ENCODE assay signal across 1 cellular context in genomic region chr15:66839511-66840112, GRCh38.
TF ChIP-seq lines count a peak whose summit lies in the region.

No MANE protein-coding gene starts in this region.

TF ChIP-seq in K562, 482 proteins besides CTCF, POLR2A, EP300 and RAD21 (continued from another document):
- TF ChIP-seq POLR2AphosphoS5 (IDR thresholded peaks at IDR 0.05; ENCODE audit: control insufficient read depth, insufficient read depth, low read depth, low read length) = no peak
- TF ChIP-seq SMARCB1 (IDR thresholded peaks at IDR 0.05; ENCODE audit: insufficient read length, low read depth) = no peak
- no peak for TF ChIP-seq MYBL2 (IDR thresholded peaks at IDR 0.05; ENCODE audit: low read depth)
- TF ChIP-seq MYBL2 (CRISPR knock-in tag; IDR thresholded peaks at IDR 0.05; ENCODE audit: borderline replicate concordance) = no peak
- no peak for TF ChIP-seq TRIM24 (IDR thresholded peaks at IDR 0.05)
- TF ChIP-seq MBD1 (CRISPR knock-in tag; IDR thresholded peaks at IDR 0.05) = no peak
- TF ChIP-seq ESRRA (IDR thresholded peaks at IDR 0.05; ENCODE audit: borderline replicate concordance, low read depth) = no peak
- no peak for TF ChIP-seq FOXA3 (CRISPR knock-in tag; conservative IDR thresholded peaks at IDR 0.05 in 1 of 2, IDR thresholded peaks at IDR 0.05 in 1 of 2)
TF ChIP-seq in K562: peak in this region for 2.
